Comparison of ENCODE assay signal across 18 cellular contexts in genomic region chr10:17873946-17874345, GRCh38.
DNase-seq lines count a peak whose midpoint lies in the region; FAIRE-seq and TF ChIP-seq lines count a peak whose summit lies in the region.
"Had no signal": no experiment of that assay in that cellular context is flagged by ENCODE, and none has a peak within 500 bp of the region (broad histone marks: within the 10 kb centered on the region; RNA-seq: fewer than 3 reads in every experiment).

No MANE protein-coding gene starts in this region.

- no peak overlapping the region for H4K8ac ChIP-seq in H1 (ENCODE audit: extremely low read depth, insufficient read depth, low read length)

- H3K23me2 ChIP-seq in H1 (ENCODE audit: low read depth, low read length): no peaks in the 10 kb centered on the region

- no peak overlapping the region for H3K4ac ChIP-seq in H1 (replicated peaks; ENCODE audit: insufficient read length, low read depth, low read length)

- no peaks in the 10 kb centered on the region for H3K79me2 ChIP-seq in H1 (ENCODE audit: control insufficient read depth in 1 of 2, insufficient read depth in 2 of 2, low read length in 2 of 2)

- H3K23ac ChIP-seq in H1 (ENCODE audit: insufficient read length): no peak overlapping the region

- no peak overlapping the region for H4K5ac ChIP-seq in H1 (ENCODE audit: insufficient read length, low read depth, low read length)

- H3K79me1 ChIP-seq in H1 (ENCODE audit: low read depth, low read length): no peaks in the 10 kb centered on the region

- H2BK20ac ChIP-seq in H1 (ENCODE audit: low read length): no peak overlapping the region

- no peak overlapping the region for H2BK120ac ChIP-seq in H1 (replicated peaks; ENCODE audit: low read depth, low read length)

- in situ Hi-C loops in brain microvascular endothelial cell (cut with HindIII; ENCODE audit: low pct_ligation_motif_present, low sequenced_read_pairs): no loop called here

- H2BK12ac ChIP-seq in H1 (ENCODE audit: low read depth, low read length): no peak overlapping the region

- H3K4me3 ChIP-seq in HFF-Myc (replicated peaks; ENCODE audit: low read depth, low read length): no peak overlapping the region
- H3K4me3 ChIP-seq in H1 (ENCODE audit: extremely low read depth in 1 of 4, insufficient read depth in 2 of 4, low read depth in 3 of 4, low read length in 4 of 4): no peak overlapping the region
- H3K4me3 ChIP-seq in brain microvascular endothelial cell (ENCODE audit: low read depth, low read length): no peak overlapping the region
- H3K4me3 ChIP-seq: BLaER1, GM12878 had no signal

- no peaks in the 10 kb centered on the region for H3K9me3 ChIP-seq in H1 (ENCODE audit: insufficient read depth in 2 of 2, low read depth in 1 of 2, low read length in 1 of 2)
- H3K9me3 ChIP-seq: BLaER1 had no signal

- H3K27ac ChIP-seq in H1 (ENCODE audit: low read depth, low read length) (no peak overlapping the region), brain microvascular endothelial cell (no peak overlapping the region)
- H3K27ac ChIP-seq: BLaER1 had no signal

- peaks cover 0 to 5% (median 0%) of the 10 kb centered on the region in 4 experiments; a peak in 1 of 7 replicates for H3K4me1 ChIP-seq in H1 (replicated peaks in 1 of 4; ENCODE audit: control insufficient read depth in 3 of 4, insufficient read depth in 4 of 4, low read length in 3 of 4)

- no peak overlapping the region for H2BK15ac ChIP-seq in H1 (ENCODE audit: low read length)

- no peak overlapping the region for H3K18ac ChIP-seq in H1 (ENCODE audit: extremely low read depth, low read length)

- POLR2A ChIA-PET in H1 (lab: Charles Lee; ENCODE audit: partially characterized antibody): no interaction called here

- DNase-seq in HFF-Myc (ENCODE audit: extremely low read depth, low read depth) (peak; percentile 43), H1 (ENCODE audit: low read depth in 1 of 2, low spot score in 2 of 2) (no peak), fibroblast of peridontal ligament (ENCODE audit: extremely low read depth) (peak; percentile 83), stromal cell of bone marrow (ENCODE audit: low read depth) (peak; percentile 44), brain microvascular endothelial cell (no peak), NCI-H446 (lab: John Stamatoyannopoulos, UW) (no peak), posterior vena cava (ENCODE audit: low spot score) (no peak), ureter (ENCODE audit: low spot score) (no peak)
- DNase-seq: Calu3; CD8-positive, alpha-beta T cell; DMS53; DND-41; EL; GOT3; H9 had no signal

- FAIRE-seq in H1 (lab: Jason Lieb, UNC): no peak
- FAIRE-seq: A204.1, GM12878 had no signal

- intact Hi-C loops in posterior vena cava (cut with DNase I): no loop called here

- no peak for TF ChIP-seq EP300 in H1 (IDR thresholded peaks at IDR 0.05; ENCODE audit: borderline replicate concordance in 1 of 2, low read depth in 2 of 2, low read length in 2 of 2)

- H4K20me1 ChIP-seq in H1 (replicated peaks in 1 of 2; ENCODE audit: control insufficient read depth in 1 of 2, insufficient read depth in 2 of 2, low read length in 2 of 2): no peaks in the 10 kb centered on the region
- H4K20me1 ChIP-seq: BLaER1 had no signal

- H3K4me2 ChIP-seq in H1 (ENCODE audit: insufficient read depth in 1 of 2, low read depth in 2 of 2, low read length in 2 of 2): no peak overlapping the region
- H3K4me2 ChIP-seq: BLaER1 had no signal

- no peak overlapping the region for H4K91ac ChIP-seq in H1 (replicated peaks; ENCODE audit: insufficient read length, low read length)

- no peak overlapping the region for H3K56ac ChIP-seq in H1 (replicated peaks; ENCODE audit: insufficient read length, low read depth, low read length)

- TF ChIP-seq RAD21 in H1 (IDR thresholded peaks at IDR 0.05 in 1 of 2, conservative IDR thresholded peaks at IDR 0.05 in 1 of 2; ENCODE audit: low read depth in 2 of 2, low read length in 2 of 2): no peak

- H2AK5ac ChIP-seq in H1 (ENCODE audit: low read depth, low read length): no peak overlapping the region

- no peak for TF ChIP-seq POLR2A in H1 (IDR thresholded peaks at IDR 0.05; ENCODE audit: control extremely low read depth in 1 of 2, low read depth in 2 of 2, low read length in 2 of 2)

- CTCF ChIA-PET in H1 (lab: Charles Lee; ENCODE audit: partially characterized antibody): interaction anchor here (0.6 to 2.8 kb wide), 15 partner anchors 12 to 364 kb away, joined by 3 to 18 read pairs (median 4); no protein-coding TSS in a partner anchor

- H3K27me3 ChIP-seq in H1 (replicated peaks in 1 of 4; ENCODE audit: control insufficient read depth in 3 of 4, extremely low read depth in 1 of 4, insufficient read depth in 3 of 4, low read length in 3 of 4) (no peaks in the 10 kb centered on the region), brain microvascular endothelial cell (replicated peaks) (no peaks in the 10 kb centered on the region)
- H3K27me3 ChIP-seq: BLaER1 had no signal

- no peak for TF ChIP-seq CTCF in HFF-Myc (IDR thresholded peaks at IDR 0.05; ENCODE audit: low read depth, low read length, missing control alignments)
- no peak for TF ChIP-seq CTCF in H1 (IDR thresholded peaks at IDR 0.05; ENCODE audit: control extremely low read depth in 1 of 3, insufficient read depth in 1 of 3, low read depth in 1 of 3, low read length in 3 of 3)
- no peak for TF ChIP-seq CTCF in brain microvascular endothelial cell (IDR thresholded peaks at IDR 0.05; ENCODE audit: low read depth, low read length, missing control alignments)

- no peak overlapping the region for H3K9ac ChIP-seq in H1 (replicated peaks in 1 of 4; ENCODE audit: extremely low read depth in 1 of 4, low read depth in 3 of 4, low read length in 3 of 4)
- H3K9ac ChIP-seq: BLaER1 had no signal

- no peak overlapping the region for H3K14ac ChIP-seq in H1 (ENCODE audit: insufficient read length)

- no peak overlapping the region for H2BK5ac ChIP-seq in H1 (ENCODE audit: low read depth, low read length)

- 0 out of 2 replicates have a peak overlapping the region, but pooled peaks have one; percentile 38 for H2AFZ ChIP-seq in H1 (ENCODE audit: low read length)

- H3K36me3 ChIP-seq in H1 (ENCODE audit: control insufficient read depth in 2 of 4, insufficient read depth in 4 of 4, low read length in 3 of 4): no peaks in the 10 kb centered on the region
- no peaks in the 10 kb centered on the region for H3K36me3 ChIP-seq in brain microvascular endothelial cell (replicated peaks)
- H3K36me3 ChIP-seq: BLaER1 had no signal

- 91% methylated on average over 2 of the region's 2 CpGs; no CpG with 5 or more reads in 1 of the 2 experiments for WGBS in H1 (ENCODE audit: extremely low coverage in 1 of 2, insufficient coverage in 1 of 2, insufficient read length in 1 of 2, insufficient replicate concordance in 2 of 2, low coverage in 1 of 2, low lambda C conversion rate in 2 of 2, missing lambda C conversion rate in 1 of 2), 2 experiments

TF ChIP-seq in H1, 55 proteins besides CTCF, POLR2A, EP300 and RAD21:
- TF ChIP-seq, protein P1, sequence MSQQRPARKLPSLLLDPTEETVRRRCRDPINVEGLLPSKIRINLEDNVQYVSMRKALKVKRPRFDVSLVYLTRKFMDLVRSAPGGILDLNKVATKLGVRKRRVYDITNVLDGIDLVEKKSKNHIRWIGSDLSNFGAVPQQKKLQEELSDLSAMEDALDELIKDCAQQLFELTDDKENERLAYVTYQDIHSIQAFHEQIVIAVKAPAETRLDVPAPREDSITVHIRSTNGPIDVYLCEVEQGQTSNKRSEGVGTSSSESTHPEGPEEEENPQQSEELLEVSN (IDR thresholded peaks at IDR 0.05): no peak
- TF ChIP-seq SIRT6 (IDR thresholded peaks at IDR 0.05; ENCODE audit: low read length) (no peak), CBX8 (IDR thresholded peaks at IDR 0.05; ENCODE audit: borderline replicate concordance, low read depth, low read length) (no peak), CHD1 (IDR thresholded peaks at IDR 0.05; ENCODE audit: low read depth, low read length) (no peak), HDAC2 (IDR thresholded peaks at IDR 0.05; ENCODE audit: borderline replicate concordance in 1 of 2, low read depth in 2 of 2, low read length in 2 of 2) (no peak), SIX5 (IDR thresholded peaks at IDR 0.05; ENCODE audit: low read depth, low read length) (no peak), BCL11A (IDR thresholded peaks at IDR 0.05; ENCODE audit: low read depth in 2 of 2, low read length in 2 of 2) (no peak), SP4 (IDR thresholded peaks at IDR 0.05; ENCODE audit: low read length) (no peak), SP1 (IDR thresholded peaks at IDR 0.05; ENCODE audit: low read depth, low read length) (no peak), GTF2F1 (IDR thresholded peaks at IDR 0.05; ENCODE audit: borderline replicate concordance, low read depth, low read length) (no peak), USF2 (IDR thresholded peaks at IDR 0.05; ENCODE audit: low read length) (no peak), EZH2 (IDR thresholded peaks at IDR 0.05; ENCODE audit: low read depth, low read length, severe bottlenecking) (no peak), SIN3A (conservative IDR thresholded peaks at IDR 0.05 in 1 of 2, IDR thresholded peaks at IDR 0.05 in 1 of 2; ENCODE audit: low read depth in 1 of 2, low read length in 2 of 2) (no peak), SUZ12 (IDR thresholded peaks at IDR 0.05; ENCODE audit: low read length) (no peak), GABPA (IDR thresholded peaks at IDR 0.05; ENCODE audit: borderline replicate concordance, insufficient read depth, low read length) (no peak), SP2 (IDR thresholded peaks at IDR 0.05; ENCODE audit: low read length) (no peak), KDM1A (IDR thresholded peaks at IDR 0.05; ENCODE audit: borderline replicate concordance, low read length) (no peak), JUN (IDR thresholded peaks at IDR 0.05; ENCODE audit: low read depth, low read length) (no peak), BRCA1 (IDR thresholded peaks at IDR 0.05; ENCODE audit: low read depth, low read length) (no peak)
- TF ChIP-seq, protein P2, sequence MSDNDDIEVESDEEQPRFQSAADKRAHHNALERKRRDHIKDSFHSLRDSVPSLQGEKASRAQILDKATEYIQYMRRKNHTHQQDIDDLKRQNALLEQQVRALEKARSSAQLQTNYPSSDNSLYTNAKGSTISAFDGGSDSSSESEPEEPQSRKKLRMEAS (IDR thresholded peaks at IDR 0.05): no peak

Comparison
In these comparisons a context has a peak if more than half of its experiments do, and no peak if none do; other contexts are left out.
1. DNase-seq: peak in HFF-Myc (single experiment), fibroblast of peridontal ligament (single experiment) and stromal cell of bone marrow (single experiment); none in H1 (0 of 2), brain microvascular endothelial cell (single experiment), NCI-H446 (0 of 2), posterior vena cava (single experiment) and ureter (single experiment).